Comparison of ENCODE assay signal across 1 cellular context in genomic region chr17:73255671-73256181, GRCh38.
TF ChIP-seq lines count a peak whose summit lies in the region.

No MANE protein-coding gene starts in this region.

TF ChIP-seq in HepG2, 621 proteins besides CTCF, POLR2A, EP300 and RAD21 (continued from another document and continues in another):
- TF ChIP-seq FOXO4 (CRISPR knock-in tag; conservative IDR thresholded peaks at IDR 0.05) = no peak
- TF ChIP-seq TBL1XR1 (IDR thresholded peaks at IDR 0.05; ENCODE audit: borderline replicate concordance, low read length, partially characterized antibody) = no peak
- 0 out of 2 replicates have a peak, but pooled peaks have one; percentile 35 for TF ChIP-seq ZNF768 (CRISPR knock-in tag; IDR thresholded peaks at IDR 0.05)
- no peak for TF ChIP-seq PBX3 (CRISPR knock-in tag; IDR thresholded peaks at IDR 0.05; ENCODE audit: borderline replicate concordance)
- TF ChIP-seq HNRNPUL1 (IDR thresholded peaks at IDR 0.05; ENCODE audit: low read depth, low read length) = no peak
- no peak for TF ChIP-seq SRY (CRISPR knock-in tag; IDR thresholded peaks at IDR 0.05)
- TF ChIP-seq DMTF1 (CRISPR knock-in tag; IDR thresholded peaks at IDR 0.05) = no peak
- no peak for TF ChIP-seq SETDB1 (CRISPR knock-in tag; IDR thresholded peaks at IDR 0.05; ENCODE audit: borderline replicate concordance)
- no peak for TF ChIP-seq SRSF9 (IDR thresholded peaks at IDR 0.05; ENCODE audit: borderline replicate concordance, insufficient read depth, low read depth, low read length, poor library complexity, severe bottlenecking)
- no peak for TF ChIP-seq ZNF143 (CRISPR knock-in tag; IDR thresholded peaks at IDR 0.05)
- no peak for TF ChIP-seq MAFG (CRISPR knock-in tag; IDR thresholded peaks at IDR 0.05)
- no peak for TF ChIP-seq ZFP82 (CRISPR knock-in tag; IDR thresholded peaks at IDR 0.05; ENCODE audit: borderline replicate concordance)
- no peak for TF ChIP-seq HNF1A (IDR thresholded peaks at IDR 0.05; ENCODE audit: low read depth)
- TF ChIP-seq HNF1A (CRISPR knock-in tag; IDR thresholded peaks at IDR 0.05; ENCODE audit: borderline replicate concordance) = no peak
- TF ChIP-seq TIGD3 (CRISPR knock-in tag; IDR thresholded peaks at IDR 0.05; ENCODE audit: borderline replicate concordance) = no peak
- TF ChIP-seq TCF12 (IDR thresholded peaks at IDR 0.05) = no peak
- TF ChIP-seq TCF12 (CRISPR knock-in tag; IDR thresholded peaks at IDR 0.05) = no peak
- no peak for TF ChIP-seq ZBTB39 (CRISPR knock-in tag; IDR thresholded peaks at IDR 0.05)
- no peak for TF ChIP-seq JARID2 (CRISPR knock-in tag; IDR thresholded peaks at IDR 0.05; ENCODE audit: insufficient replicate concordance)
- TF ChIP-seq RBM22 (optimal IDR thresholded peaks at IDR 0.05; ENCODE audit: low read length) = no peak
- no peak for TF ChIP-seq ZNF674 (CRISPR knock-in tag; IDR thresholded peaks at IDR 0.05; ENCODE audit: low read depth)
- TF ChIP-seq MTA3 (CRISPR knock-in tag; IDR thresholded peaks at IDR 0.05) = no peak
- 0 out of 2 replicates have a peak, but pooled peaks have one; percentile 41 for TF ChIP-seq ZSCAN29 (CRISPR knock-in tag; conservative IDR thresholded peaks at IDR 0.05)
- 0 out of 2 replicates have a peak, but pooled peaks have one; percentile 78 for TF ChIP-seq PRDM4 (CRISPR knock-in tag; IDR thresholded peaks at IDR 0.05; ENCODE audit: borderline replicate concordance)
- peak; percentile 66; the same call in 1 of the 2 replicates for TF ChIP-seq ZNF512B (CRISPR knock-in tag; IDR thresholded peaks at IDR 0.05; ENCODE audit: borderline replicate concordance)
- peak; percentile 83 for TF ChIP-seq ZBTB7B (CRISPR knock-in tag; IDR thresholded peaks at IDR 0.05)
- TF ChIP-seq RARG (CRISPR knock-in tag; IDR thresholded peaks at IDR 0.05; ENCODE audit: low read depth) = no peak
- TF ChIP-seq ZNF280B (CRISPR knock-in tag; IDR thresholded peaks at IDR 0.05; ENCODE audit: borderline replicate concordance) = no peak
